Comparison of ENCODE assay signal across 10 cellular contexts in genomic region chr3:107329088-107329487, GRCh38. TPM values are rescaled to one million over a fixed set of nuclear protein-coding genes. Genes with fewer than 3 reads are reported as not detected.
"Had no signal": no experiment of that assay in that cellular context is flagged by ENCODE, and none has a peak within 500 bp of the region (broad histone marks: within the 10 kb centered on the region; RNA-seq: fewer than 3 reads in every experiment).

No MANE protein-coding gene starts in this region.

- H3K27ac Mint-ChIP-seq: HFFc6, IgD-negative memory B cell had no signal

- ATAC-seq: HCT116, HepG2 had no signal

- H3K36me3 Mint-ChIP-seq: IgD-negative memory B cell had no signal

- H3K4me3 Mint-ChIP-seq: HFFc6, IgD-negative memory B cell had no signal

- H3K9me3 Mint-ChIP-seq: HFFc6, IgD-negative memory B cell had no signal

- DNase-seq: GM23248, GOT3, H7, HFFc6, KBM-7 had no signal

RNA-seq across cellular contexts. Expression of gene CCDC54, which starts 48.2 kb away (rescaled TPM):
- total RNA-seq: GM23248, H4, H7, HepG2, HFFc6, HT1080 had no signal
